9 cellular contexts compared by ENCODE assay signal in genomic region chr5:72063219-72063819, GRCh38. TPM values are rescaled to one million over a fixed set of nuclear protein-coding genes. Genes with fewer than 3 reads are reported as not detected.
DNase-seq lines count a peak whose midpoint lies in the region; ATAC-seq lines count a peak whose summit lies in the region.
"Had no signal": no experiment of that assay in that cellular context is flagged by ENCODE, and none has a peak within 500 bp of the region (broad histone marks: within the 10 kb centered on the region; RNA-seq: fewer than 3 reads in every experiment).

No MANE protein-coding gene starts in this region.

- no peak overlapping the region for H3K4me3 Mint-ChIP-seq in activated CD8-positive, alpha-beta T cell treated with anti-CD3 and anti-CD28 coated beads, Interleukin-2, amount 10 ng/mL, durations not matched to agents 7 days and 5 days
- H3K4me3 Mint-ChIP-seq in activated T-cell treated with anti-CD3 and anti-CD28 coated beads, Interleukin-2, amount 50 U/mL, for 4 hours, result no peak overlapping the region

- no peaks in the 10 kb centered on the region for H3K36me3 ChIP-seq in aorta (ENCODE audit: control insufficient read depth in 1 of 2, insufficient read depth in 2 of 2, low read length in 1 of 2)
- H3K36me3 ChIP-seq: ascending aorta had no signal

- intact Hi-C loops in aorta (cut with DNase I), result no loop called here

- CTCF ChIA-PET in activated CD8-positive, alpha-beta T cell treated with anti-CD3 and anti-CD28 coated beads, Interleukin-2, amount 10 ng/mL, durations not matched to agents 7 days and 5 days (lab: Charles Lee), result no interaction called here

- peaks cover 5% of the 10 kb centered on the region for H3K27me3 Mint-ChIP-seq in activated CD8-positive, alpha-beta T cell treated with anti-CD3 and anti-CD28 coated beads, Interleukin-2, amount 10 ng/mL, durations not matched to agents 7 days and 5 days (ENCODE audit: low read depth)
- peaks cover 8% of the 10 kb centered on the region for H3K27me3 Mint-ChIP-seq in activated T-cell treated with anti-CD3 and anti-CD28 coated beads, Interleukin-2, amount 50 U/mL, for 4 hours (ENCODE audit: low read depth)

- H3K9me3 ChIP-seq in aorta (ENCODE audit: control insufficient read depth, low read length), result peaks cover 1% of the 10 kb centered on the region
- H3K9me3 ChIP-seq: ascending aorta had no signal

- no peaks in the 10 kb centered on the region for H3K9me3 Mint-ChIP-seq in activated CD8-positive, alpha-beta T cell treated with anti-CD3 and anti-CD28 coated beads, Interleukin-2, amount 10 ng/mL, durations not matched to agents 7 days and 5 days (ENCODE audit: insufficient read depth)
- H3K9me3 Mint-ChIP-seq in activated T-cell treated with anti-CD3 and anti-CD28 coated beads, Interleukin-2, amount 50 U/mL, for 4 hours, result no peaks in the 10 kb centered on the region

- DNase-seq in GM03348 (ENCODE audit: low spot score), result peak; percentile 7
- DNase-seq in HuH-7 (ENCODE audit: low spot score), result peak; percentile 23
- peak; percentile 44 for DNase-seq in activated CD8-positive, alpha-beta T cell treated with anti-CD3 and anti-CD28 coated beads, Interleukin-2, amount 10 ng/mL, durations not matched to agents 7 days and 5 days
- peak; percentile 17 for DNase-seq in iris pigment epithelial cell (ENCODE audit: low read depth)
- no peak for DNase-seq in activated T-cell treated with anti-CD3 and anti-CD28 coated beads, Interleukin-2, amount 50 U/mL, for 4 hours
- DNase-seq in aorta, result no peak
- DNase-seq: NCI-H2227 treated with DMSO at 0.1 percent for 48 hours had no signal

- H3K4me1 Mint-ChIP-seq in activated CD8-positive, alpha-beta T cell treated with anti-CD3 and anti-CD28 coated beads, Interleukin-2, amount 10 ng/mL, durations not matched to agents 7 days and 5 days (ENCODE audit: low read depth), result no peaks in the 10 kb centered on the region
- H3K4me1 Mint-ChIP-seq in activated T-cell treated with anti-CD3 and anti-CD28 coated beads, Interleukin-2, amount 50 U/mL, for 4 hours (ENCODE audit: low read depth), result no peaks in the 10 kb centered on the region

- H3K36me3 Mint-ChIP-seq in activated CD8-positive, alpha-beta T cell treated with anti-CD3 and anti-CD28 coated beads, Interleukin-2, amount 10 ng/mL, durations not matched to agents 7 days and 5 days (ENCODE audit: low read depth), result no peaks in the 10 kb centered on the region
- H3K36me3 Mint-ChIP-seq in activated T-cell treated with anti-CD3 and anti-CD28 coated beads, Interleukin-2, amount 50 U/mL, for 4 hours (ENCODE audit: insufficient read depth), result no peaks in the 10 kb centered on the region

- no peak overlapping the region for H3K27ac ChIP-seq in aorta (ENCODE audit: low read depth in 1 of 2, low read length in 2 of 2)
- H3K27ac ChIP-seq: ascending aorta had no signal

- H3K4me1 ChIP-seq in aorta (ENCODE audit: control insufficient read depth in 1 of 2, insufficient read depth in 2 of 2, low read length in 2 of 2), result no peaks in the 10 kb centered on the region
- H3K4me1 ChIP-seq: ascending aorta had no signal

- POLR2A ChIA-PET in activated CD8-positive, alpha-beta T cell treated with anti-CD3 and anti-CD28 coated beads, Interleukin-2, amount 10 ng/mL, durations not matched to agents 7 days and 5 days (lab: Charles Lee), result no interaction called here

- H3K27ac Mint-ChIP-seq in activated CD8-positive, alpha-beta T cell treated with anti-CD3 and anti-CD28 coated beads, Interleukin-2, amount 10 ng/mL, durations not matched to agents 7 days and 5 days, result no peak overlapping the region

- ATAC-seq in activated CD8-positive, alpha-beta T cell treated with anti-CD3 and anti-CD28 coated beads, Interleukin-2, amount 10 ng/mL, durations not matched to agents 7 days and 5 days, result no peak
- ATAC-seq in HG02642 (IDR thresholded peaks at IDR 0.05; ENCODE audit: poor library complexity, unreplicated experiment) (no peak), aorta (ENCODE audit: low FRiP score) (no peak)
- ATAC-seq in activated T-cell treated with anti-CD3 and anti-CD28 coated beads, Interleukin-2, amount 50 U/mL, for 4 hours, result no peak

- no peak overlapping the region for H3K4me3 ChIP-seq in aorta (ENCODE audit: low read length in 2 of 2)
- H3K4me3 ChIP-seq: ascending aorta had no signal

- WGBS in aorta, 2 donors, result 29 to 31% methylated on average over 7 of the region's 7 CpGs

- no peaks in the 10 kb centered on the region for H3K27me3 ChIP-seq in aorta (ENCODE audit: control insufficient read depth in 1 of 2, insufficient read depth in 2 of 2, low read length in 1 of 2)
- H3K27me3 ChIP-seq: ascending aorta had no signal

RNA-seq across cellular contexts. Expression of gene MAP1B, which starts 44.0 kb away (rescaled TPM):
- total RNA-seq in activated CD8-positive, alpha-beta T cell treated with anti-CD3 and anti-CD28 coated beads, Interleukin-2, amount 10 ng/mL, durations not matched to agents 7 days and 5 days, result under 1 TPM in 1 of 2 experiments, not detected in 1; 0.03 TPM
- total RNA-seq in activated T-cell treated with anti-CD3 and anti-CD28 coated beads, Interleukin-2, amount 50 U/mL, for 4 hours, result under 1 TPM; 0.16 to 0.41 (median 0.25) TPM
- 100 to 1,000 TPM; 382 to 754 TPM for total RNA-seq in aorta
- polyA plus RNA-seq in aorta, result 10 to 100 TPM; 27.2 to 66.5 TPM

Comparison
In these comparisons a context has a peak if more than half of its experiments do, and no peak if none do; other contexts are left out.
1. DNase-seq: peak in GM03348 (single experiment), HuH-7 (single experiment), activated CD8-positive, alpha-beta T cell treated with anti-CD3 and anti-CD28 coated beads, Interleukin-2, amount 10 ng/mL, durations not matched to agents 7 days and 5 days (single experiment) and iris pigment epithelial cell (single experiment); none in activated T-cell treated with anti-CD3 and anti-CD28 coated beads, Interleukin-2, amount 50 U/mL, for 4 hours (single experiment) and aorta (0 of 2).
2. RNA of gene MAP1B, which starts 44.0 kb away (total RNA-seq): 382 to 754 TPM in aorta; 0.16 to 0.41 TPM in activated T-cell treated with anti-CD3 and anti-CD28 coated beads, Interleukin-2, amount 50 U/mL, for 4 hours and 0.03 TPM in activated CD8-positive, alpha-beta T cell treated with anti-CD3 and anti-CD28 coated beads, Interleukin-2, amount 10 ng/mL, durations not matched to agents 7 days and 5 days; every median in the first group is over 100 times any median in the second.